1 cellular context compared by ENCODE assay signal in the genomic region with DNA sequence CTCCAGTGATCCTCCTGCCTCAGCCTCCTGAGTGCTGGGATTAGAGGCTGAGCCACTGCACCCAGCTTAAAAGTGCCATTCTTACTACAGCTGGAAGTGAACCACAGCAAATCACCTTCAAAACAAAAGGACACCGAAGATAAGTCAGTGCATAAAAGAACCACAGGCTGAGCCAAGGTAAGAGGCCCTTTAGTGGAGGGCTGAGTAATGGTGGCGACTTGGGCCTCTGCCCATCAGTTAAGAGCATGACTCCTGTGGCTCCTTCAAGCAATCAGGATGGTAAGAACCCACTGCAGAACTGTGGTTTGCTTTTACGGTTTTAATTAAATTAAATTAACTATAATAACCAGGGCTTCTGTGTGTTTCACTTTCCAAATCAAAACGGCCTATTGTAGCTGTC.
TF ChIP-seq lines count a peak whose summit lies in the region.

No MANE protein-coding gene starts in this region.

TF ChIP-seq in HEK293, 187 proteins besides CTCF, POLR2A, EP300 and RAD21 (continued from another document and continues in another):
- TF ChIP-seq, protein P1, sequence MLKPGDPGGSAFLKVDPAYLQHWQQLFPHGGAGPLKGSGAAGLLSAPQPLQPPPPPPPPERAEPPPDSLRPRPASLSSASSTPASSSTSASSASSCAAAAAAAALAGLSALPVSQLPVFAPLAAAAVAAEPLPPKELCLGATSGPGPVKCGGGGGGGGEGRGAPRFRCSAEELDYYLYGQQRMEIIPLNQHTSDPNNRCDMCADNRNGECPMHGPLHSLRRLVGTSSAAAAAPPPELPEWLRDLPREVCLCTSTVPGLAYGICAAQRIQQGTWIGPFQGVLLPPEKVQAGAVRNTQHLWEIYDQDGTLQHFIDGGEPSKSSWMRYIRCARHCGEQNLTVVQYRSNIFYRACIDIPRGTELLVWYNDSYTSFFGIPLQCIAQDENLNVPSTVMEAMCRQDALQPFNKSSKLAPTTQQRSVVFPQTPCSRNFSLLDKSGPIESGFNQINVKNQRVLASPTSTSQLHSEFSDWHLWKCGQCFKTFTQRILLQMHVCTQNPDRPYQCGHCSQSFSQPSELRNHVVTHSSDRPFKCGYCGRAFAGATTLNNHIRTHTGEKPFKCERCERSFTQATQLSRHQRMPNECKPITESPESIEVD (tag by site-specific recombination; IDR thresholded peaks at IDR 0.05) = peak; percentile 94
- peak; percentile 93 for TF ChIP-seq ZNF843 (tag by site-specific recombination; IDR thresholded peaks at IDR 0.05)
- TF ChIP-seq ZNF792 (tag by site-specific recombination; IDR thresholded peaks at IDR 0.05) = no peak
- TF ChIP-seq, protein P2, sequence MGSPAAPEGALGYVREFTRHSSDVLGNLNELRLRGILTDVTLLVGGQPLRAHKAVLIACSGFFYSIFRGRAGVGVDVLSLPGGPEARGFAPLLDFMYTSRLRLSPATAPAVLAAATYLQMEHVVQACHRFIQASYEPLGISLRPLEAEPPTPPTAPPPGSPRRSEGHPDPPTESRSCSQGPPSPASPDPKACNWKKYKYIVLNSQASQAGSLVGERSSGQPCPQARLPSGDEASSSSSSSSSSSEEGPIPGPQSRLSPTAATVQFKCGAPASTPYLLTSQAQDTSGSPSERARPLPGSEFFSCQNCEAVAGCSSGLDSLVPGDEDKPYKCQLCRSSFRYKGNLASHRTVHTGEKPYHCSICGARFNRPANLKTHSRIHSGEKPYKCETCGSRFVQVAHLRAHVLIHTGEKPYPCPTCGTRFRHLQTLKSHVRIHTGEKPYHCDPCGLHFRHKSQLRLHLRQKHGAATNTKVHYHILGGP (tag by site-specific recombination; IDR thresholded peaks at IDR 0.05) = no peak
- TF ChIP-seq ZNF211 (tag by site-specific recombination; IDR thresholded peaks at IDR 0.05; ENCODE audit: low read depth) = no peak
- peak; percentile 69; the same call in 1 of the 2 replicates for TF ChIP-seq ZNF561 (tag by site-specific recombination; IDR thresholded peaks at IDR 0.05; ENCODE audit: borderline replicate concordance)
- TF ChIP-seq, protein P3, sequence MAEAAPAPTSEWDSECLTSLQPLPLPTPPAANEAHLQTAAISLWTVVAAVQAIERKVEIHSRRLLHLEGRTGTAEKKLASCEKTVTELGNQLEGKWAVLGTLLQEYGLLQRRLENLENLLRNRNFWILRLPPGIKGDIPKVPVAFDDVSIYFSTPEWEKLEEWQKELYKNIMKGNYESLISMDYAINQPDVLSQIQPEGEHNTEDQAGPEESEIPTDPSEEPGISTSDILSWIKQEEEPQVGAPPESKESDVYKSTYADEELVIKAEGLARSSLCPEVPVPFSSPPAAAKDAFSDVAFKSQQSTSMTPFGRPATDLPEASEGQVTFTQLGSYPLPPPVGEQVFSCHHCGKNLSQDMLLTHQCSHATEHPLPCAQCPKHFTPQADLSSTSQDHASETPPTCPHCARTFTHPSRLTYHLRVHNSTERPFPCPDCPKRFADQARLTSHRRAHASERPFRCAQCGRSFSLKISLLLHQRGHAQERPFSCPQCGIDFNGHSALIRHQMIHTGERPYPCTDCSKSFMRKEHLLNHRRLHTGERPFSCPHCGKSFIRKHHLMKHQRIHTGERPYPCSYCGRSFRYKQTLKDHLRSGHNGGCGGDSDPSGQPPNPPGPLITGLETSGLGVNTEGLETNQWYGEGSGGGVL (tag by site-specific recombination; IDR thresholded peaks at IDR 0.05) = peak; percentile 64; the same call in 1 of the 2 replicates
- TF ChIP-seq, protein P4, sequence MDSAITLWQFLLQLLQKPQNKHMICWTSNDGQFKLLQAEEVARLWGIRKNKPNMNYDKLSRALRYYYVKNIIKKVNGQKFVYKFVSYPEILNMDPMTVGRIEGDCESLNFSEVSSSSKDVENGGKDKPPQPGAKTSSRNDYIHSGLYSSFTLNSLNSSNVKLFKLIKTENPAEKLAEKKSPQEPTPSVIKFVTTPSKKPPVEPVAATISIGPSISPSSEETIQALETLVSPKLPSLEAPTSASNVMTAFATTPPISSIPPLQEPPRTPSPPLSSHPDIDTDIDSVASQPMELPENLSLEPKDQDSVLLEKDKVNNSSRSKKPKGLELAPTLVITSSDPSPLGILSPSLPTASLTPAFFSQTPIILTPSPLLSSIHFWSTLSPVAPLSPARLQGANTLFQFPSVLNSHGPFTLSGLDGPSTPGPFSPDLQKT (IDR thresholded peaks at IDR 0.05; ENCODE audit: borderline replicate concordance, low read depth, low read length) = no peak
- no peak for TF ChIP-seq ZNF404 (tag by site-specific recombination; IDR thresholded peaks at IDR 0.05)
- no peak for TF ChIP-seq KLF9 (tag by site-specific recombination; IDR thresholded peaks at IDR 0.05; ENCODE audit: low read depth)
- TF ChIP-seq ZNF202 (tag by site-specific recombination; IDR thresholded peaks at IDR 0.05; ENCODE audit: borderline replicate concordance) = no peak
- TF ChIP-seq ZNF701 (tag by site-specific recombination; IDR thresholded peaks at IDR 0.05) = no peak
- no peak for TF ChIP-seq ZNF266 (tag by site-specific recombination; IDR thresholded peaks at IDR 0.05; ENCODE audit: low read depth)
- TF ChIP-seq ZNF37A (tag by site-specific recombination; IDR thresholded peaks at IDR 0.05) = no peak
- TF ChIP-seq, protein P5, sequence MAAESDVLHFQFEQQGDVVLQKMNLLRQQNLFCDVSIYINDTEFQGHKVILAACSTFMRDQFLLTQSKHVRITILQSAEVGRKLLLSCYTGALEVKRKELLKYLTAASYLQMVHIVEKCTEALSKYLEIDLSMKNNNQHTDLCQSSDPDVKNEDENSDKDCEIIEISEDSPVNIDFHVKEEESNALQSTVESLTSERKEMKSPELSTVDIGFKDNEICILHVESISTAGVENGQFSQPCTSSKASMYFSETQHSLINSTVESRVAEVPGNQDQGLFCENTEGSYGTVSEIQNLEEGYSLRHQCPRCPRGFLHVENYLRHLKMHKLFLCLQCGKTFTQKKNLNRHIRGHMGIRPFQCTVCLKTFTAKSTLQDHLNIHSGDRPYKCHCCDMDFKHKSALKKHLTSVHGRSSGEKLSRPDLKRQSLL (tag by site-specific recombination; IDR thresholded peaks at IDR 0.05) = no peak
- TF ChIP-seq RBAK (tag by site-specific recombination; IDR thresholded peaks at IDR 0.05) = no peak
- peak; percentile 87 for TF ChIP-seq GFI1B (tag by site-specific recombination; IDR thresholded peaks at IDR 0.05)
- peak; percentile 38; the same call in 1 of the 2 replicates for TF ChIP-seq ZNF596 (tag by site-specific recombination; IDR thresholded peaks at IDR 0.05)
- TF ChIP-seq, protein P6, sequence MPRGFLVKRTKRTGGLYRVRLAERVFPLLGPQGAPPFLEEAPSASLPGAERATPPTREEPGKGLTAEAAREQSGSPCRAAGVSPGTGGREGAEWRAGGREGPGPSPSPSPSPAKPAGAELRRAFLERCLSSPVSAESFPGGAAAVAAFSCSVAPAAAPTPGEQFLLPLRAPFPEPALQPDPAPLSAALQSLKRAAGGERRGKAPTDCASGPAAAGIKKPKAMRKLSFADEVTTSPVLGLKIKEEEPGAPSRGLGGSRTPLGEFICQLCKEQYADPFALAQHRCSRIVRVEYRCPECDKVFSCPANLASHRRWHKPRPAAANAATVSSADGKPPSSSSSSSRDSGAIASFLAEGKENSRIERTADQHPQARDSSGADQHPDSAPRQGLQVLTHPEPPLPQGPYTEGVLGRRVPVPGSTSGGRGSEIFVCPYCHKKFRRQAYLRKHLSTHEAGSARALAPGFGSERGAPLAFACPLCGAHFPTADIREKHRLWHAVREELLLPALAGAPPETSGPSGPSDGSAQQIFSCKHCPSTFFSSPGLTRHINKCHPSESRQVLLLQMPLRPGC (tag by site-specific recombination; IDR thresholded peaks at IDR 0.05) = peak; percentile 61; the same call in 1 of the 2 replicates
- TF ChIP-seq ZBTB7A (tag by site-specific recombination; IDR thresholded peaks at IDR 0.05; ENCODE audit: low read depth) = no peak
- no peak for TF ChIP-seq ZNF654 (tag by site-specific recombination; IDR thresholded peaks at IDR 0.05; ENCODE audit: low read depth)
- no peak for TF ChIP-seq ZNF426 (tag by site-specific recombination; IDR thresholded peaks at IDR 0.05)
- no peak for TF ChIP-seq REPIN1 (tag by site-specific recombination; IDR thresholded peaks at IDR 0.05; ENCODE audit: low read depth)
- TF ChIP-seq, protein P7, sequence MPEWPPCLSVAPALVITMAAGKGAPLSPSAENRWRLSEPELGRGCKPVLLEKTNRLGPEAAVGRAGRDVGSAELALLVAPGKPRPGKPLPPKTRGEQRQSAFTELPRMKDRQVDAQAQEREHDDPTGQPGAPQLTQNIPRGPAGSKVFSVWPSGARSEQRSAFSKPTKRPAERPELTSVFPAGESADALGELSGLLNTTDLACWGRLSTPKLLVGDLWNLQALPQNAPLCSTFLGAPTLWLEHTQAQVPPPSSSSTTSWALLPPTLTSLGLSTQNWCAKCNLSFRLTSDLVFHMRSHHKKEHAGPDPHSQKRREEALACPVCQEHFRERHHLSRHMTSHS (tag by site-specific recombination; IDR thresholded peaks at IDR 0.05) = no peak
- TF ChIP-seq ZNF140 (tag by site-specific recombination; IDR thresholded peaks at IDR 0.05) = no peak
- no peak for TF ChIP-seq ZNF133 (tag by site-specific recombination; IDR thresholded peaks at IDR 0.05)
- TF ChIP-seq ZNF214 (tag by site-specific recombination; IDR thresholded peaks at IDR 0.05; ENCODE audit: borderline replicate concordance) = no peak
- TF ChIP-seq, protein P8, sequence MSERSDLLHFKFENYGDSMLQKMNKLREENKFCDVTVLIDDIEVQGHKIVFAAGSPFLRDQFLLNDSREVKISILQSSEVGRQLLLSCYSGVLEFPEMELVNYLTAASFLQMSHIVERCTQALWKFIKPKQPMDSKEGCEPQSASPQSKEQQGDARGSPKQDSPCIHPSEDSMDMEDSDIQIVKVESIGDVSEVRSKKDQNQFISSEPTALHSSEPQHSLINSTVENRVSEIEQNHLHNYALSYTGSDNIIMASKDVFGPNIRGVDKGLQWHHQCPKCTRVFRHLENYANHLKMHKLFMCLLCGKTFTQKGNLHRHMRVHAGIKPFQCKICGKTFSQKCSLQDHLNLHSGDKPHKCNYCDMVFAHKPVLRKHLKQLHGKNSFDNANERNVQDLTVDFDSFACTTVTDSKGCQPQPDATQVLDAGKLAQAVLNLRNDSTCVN (tag by site-specific recombination; optimal IDR thresholded peaks at IDR 0.05) = no peak
- TF ChIP-seq ZNF76 (tag by site-specific recombination; IDR thresholded peaks at IDR 0.05; ENCODE audit: borderline replicate concordance, low read depth) = no peak
- no peak for TF ChIP-seq SETDB1 (IDR thresholded peaks at IDR 0.05; ENCODE audit: insufficient read length, low read length)
- TF ChIP-seq OSR2 (tag by site-specific recombination; IDR thresholded peaks at IDR 0.05) = peak; percentile 99
- peak; percentile 93 for TF ChIP-seq ZXDB (tag by site-specific recombination; IDR thresholded peaks at IDR 0.05)
- TF ChIP-seq FEZF1 (tag by site-specific recombination; IDR thresholded peaks at IDR 0.05) = peak; percentile 100
- TF ChIP-seq, protein P9, sequence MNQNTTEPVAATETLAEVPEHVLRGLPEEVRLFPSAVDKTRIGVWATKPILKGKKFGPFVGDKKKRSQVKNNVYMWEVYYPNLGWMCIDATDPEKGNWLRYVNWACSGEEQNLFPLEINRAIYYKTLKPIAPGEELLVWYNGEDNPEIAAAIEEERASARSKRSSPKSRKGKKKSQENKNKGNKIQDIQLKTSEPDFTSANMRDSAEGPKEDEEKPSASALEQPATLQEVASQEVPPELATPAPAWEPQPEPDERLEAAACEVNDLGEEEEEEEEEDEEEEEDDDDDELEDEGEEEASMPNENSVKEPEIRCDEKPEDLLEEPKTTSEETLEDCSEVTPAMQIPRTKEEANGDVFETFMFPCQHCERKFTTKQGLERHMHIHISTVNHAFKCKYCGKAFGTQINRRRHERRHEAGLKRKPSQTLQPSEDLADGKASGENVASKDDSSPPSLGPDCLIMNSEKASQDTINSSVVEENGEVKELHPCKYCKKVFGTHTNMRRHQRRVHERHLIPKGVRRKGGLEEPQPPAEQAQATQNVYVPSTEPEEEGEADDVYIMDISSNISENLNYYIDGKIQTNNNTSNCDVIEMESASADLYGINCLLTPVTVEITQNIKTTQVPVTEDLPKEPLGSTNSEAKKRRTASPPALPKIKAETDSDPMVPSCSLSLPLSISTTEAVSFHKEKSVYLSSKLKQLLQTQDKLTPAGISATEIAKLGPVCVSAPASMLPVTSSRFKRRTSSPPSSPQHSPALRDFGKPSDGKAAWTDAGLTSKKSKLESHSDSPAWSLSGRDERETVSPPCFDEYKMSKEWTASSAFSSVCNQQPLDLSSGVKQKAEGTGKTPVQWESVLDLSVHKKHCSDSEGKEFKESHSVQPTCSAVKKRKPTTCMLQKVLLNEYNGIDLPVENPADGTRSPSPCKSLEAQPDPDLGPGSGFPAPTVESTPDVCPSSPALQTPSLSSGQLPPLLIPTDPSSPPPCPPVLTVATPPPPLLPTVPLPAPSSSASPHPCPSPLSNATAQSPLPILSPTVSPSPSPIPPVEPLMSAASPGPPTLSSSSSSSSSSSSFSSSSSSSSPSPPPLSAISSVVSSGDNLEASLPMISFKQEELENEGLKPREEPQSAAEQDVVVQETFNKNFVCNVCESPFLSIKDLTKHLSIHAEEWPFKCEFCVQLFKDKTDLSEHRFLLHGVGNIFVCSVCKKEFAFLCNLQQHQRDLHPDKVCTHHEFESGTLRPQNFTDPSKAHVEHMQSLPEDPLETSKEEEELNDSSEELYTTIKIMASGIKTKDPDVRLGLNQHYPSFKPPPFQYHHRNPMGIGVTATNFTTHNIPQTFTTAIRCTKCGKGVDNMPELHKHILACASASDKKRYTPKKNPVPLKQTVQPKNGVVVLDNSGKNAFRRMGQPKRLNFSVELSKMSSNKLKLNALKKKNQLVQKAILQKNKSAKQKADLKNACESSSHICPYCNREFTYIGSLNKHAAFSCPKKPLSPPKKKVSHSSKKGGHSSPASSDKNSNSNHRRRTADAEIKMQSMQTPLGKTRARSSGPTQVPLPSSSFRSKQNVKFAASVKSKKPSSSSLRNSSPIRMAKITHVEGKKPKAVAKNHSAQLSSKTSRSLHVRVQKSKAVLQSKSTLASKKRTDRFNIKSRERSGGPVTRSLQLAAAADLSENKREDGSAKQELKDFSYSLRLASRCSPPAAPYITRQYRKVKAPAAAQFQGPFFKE (tag by site-specific recombination; IDR thresholded peaks at IDR 0.05; ENCODE audit: borderline replicate concordance) = no peak
- TF ChIP-seq ZNF768 (tag by site-specific recombination; IDR thresholded peaks at IDR 0.05) = no peak
- TF ChIP-seq ZNF791 (tag by site-specific recombination; IDR thresholded peaks at IDR 0.05) = no peak
- TF ChIP-seq ZNF23 (tag by site-specific recombination; IDR thresholded peaks at IDR 0.05; ENCODE audit: borderline replicate concordance) = no peak
- no peak for TF ChIP-seq ZNF776 (tag by site-specific recombination; IDR thresholded peaks at IDR 0.05; ENCODE audit: borderline replicate concordance)
- no peak for TF ChIP-seq ZNF623 (tag by site-specific recombination; IDR thresholded peaks at IDR 0.05)
- no peak for TF ChIP-seq ZNF2 (tag by site-specific recombination; IDR thresholded peaks at IDR 0.05)
- TF ChIP-seq ZFHX2 (tag by site-specific recombination; conservative IDR thresholded peaks at IDR 0.05) = no peak
